19 cellular contexts compared by ENCODE assay signal in the genomic region with DNA sequence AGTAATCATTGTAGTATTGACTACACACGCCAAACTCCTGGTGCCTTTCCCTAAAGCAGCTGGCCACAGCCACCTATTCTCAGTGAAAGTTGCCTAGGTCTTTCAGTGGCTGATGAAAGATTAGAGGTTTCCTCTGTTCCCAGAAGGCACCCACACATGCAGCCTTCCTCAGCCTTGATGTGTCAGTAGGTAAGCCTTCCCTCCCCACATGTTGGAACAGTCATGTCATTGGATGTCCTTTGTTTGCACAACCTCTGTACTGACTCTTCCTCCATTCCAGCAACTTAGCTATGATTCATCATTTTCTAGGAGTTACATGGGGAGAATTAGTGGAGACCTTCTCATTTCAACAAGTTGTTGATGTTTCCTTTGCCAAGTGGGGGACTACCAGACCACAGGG.
A peak's percentile ranks its signal among the peaks of the same experiment; 100 is the strongest.
DNase-seq lines count a peak whose midpoint lies in the region; ATAC-seq, FAIRE-seq and TF ChIP-seq lines count a peak whose summit lies in the region.
"Had no signal": no experiment of that assay in that cellular context is flagged by ENCODE, and none has a peak within 500 bp of the region (broad histone marks: within the 10 kb centered on the region; RNA-seq: fewer than 3 reads in every experiment).

No MANE protein-coding gene starts in this region.

- no peak for TF ChIP-seq POLR2A in H54 (IDR thresholded peaks at IDR 0.05; ENCODE audit: low read depth, low read length)

- TF ChIP-seq CTCF in PC-3 (conservative IDR thresholded peaks at IDR 0.05; ENCODE audit: low read depth, low read length) (no peak), choroid plexus epithelial cell (conservative IDR thresholded peaks at IDR 0.05; ENCODE audit: low read depth, low read length) (no peak)

- peak; percentile 81 for ATAC-seq in PC-3
- ATAC-seq: effector memory CD8-positive, alpha-beta T cell; left colon had no signal

- FAIRE-seq in H54 (lab: Jason Lieb, UNC): peak; percentile 48
- FAIRE-seq: D721Med, G401.6 had no signal

- no peak overlapping the region for H3K27ac ChIP-seq in PC-3 (ENCODE audit: low read length)
- H3K27ac ChIP-seq: prostate gland had no signal

- DNase-seq in H54 (ENCODE audit: insufficient read length, low spot score): peak; percentile 3
- peak; percentile 55 for DNase-seq in PC-3
- DNase-seq in choroid plexus epithelial cell (ENCODE audit: low read depth): peak; percentile 60
- peak; percentile 61 for DNase-seq in renal cortical epithelial cell (ENCODE audit: low read depth)
- no peak for DNase-seq in NCI-H1417 (lab: John Stamatoyannopoulos, UW)
- no peak for DNase-seq in NCI-H1092 (lab: John Stamatoyannopoulos, UW)
- DNase-seq in NCI-H510A treated with DMSO at 0.1 percent for 48 hours (lab: John Stamatoyannopoulos, UW): no peak
- DNase-seq: activated T-cell treated with anti-CD3 and anti-CD28 coated beads, Interleukin-2, amount 50 U/mL, for 72 hours; BE2C; effector memory CD8-positive, alpha-beta T cell; foreskin melanocyte; Karpas-422; left colon; NCI-H1694; NCI-H2227 treated with DMSO at 0.1 percent for 48 hours; SHP77 had no signal

- H3F3A ChIP-seq in PC-3 (ENCODE audit: low read length, unreplicated experiment): no peaks in the 10 kb centered on the region

- intact Hi-C loops in PC-3 (cut with micrococcal nuclease): no loop called here

- H3K4me2 ChIP-seq in PC-3 (ENCODE audit: low read length): peak overlapping the region; percentile 21; the same call in 1 of the 2 replicates

- H3K4me1 ChIP-seq in PC-3 (ENCODE audit: insufficient read depth, low read length): 0 out of 2 replicates have a peak, but pooled peaks cover 11% of the 10 kb centered on the region
- H3K4me1 ChIP-seq: BE2C, prostate gland had no signal

- no TSS peak for BruUV-seq in PC-3 (replicated peaks; lab: Mats Ljungman, UMichigan)

- POLR2A ChIA-PET in PC-3 (lab: Charles Lee; ENCODE audit: unreplicated experiment): no interaction called here

- peak overlapping the region; percentile 46 for H2AFZ ChIP-seq in PC-3 (ENCODE audit: low read length)

- H3K36me3 ChIP-seq in PC-3 (ENCODE audit: low read depth, low read length): no peaks in the 10 kb centered on the region
- H3K36me3 ChIP-seq: BE2C, prostate gland had no signal

- no peaks in the 10 kb centered on the region for H3K9me3 ChIP-seq in PC-3 (ENCODE audit: low read length)
- H3K9me3 ChIP-seq: BE2C, prostate gland had no signal

- H4K20me1 ChIP-seq in PC-3 (ENCODE audit: low read length): no peaks in the 10 kb centered on the region

- CTCF ChIA-PET in PC-3 (lab: Charles Lee): no interaction called here

- H3K4me3 ChIP-seq in PC-3 (ENCODE audit: low read length): no peak overlapping the region
- no peak overlapping the region for H3K4me3 ChIP-seq in choroid plexus epithelial cell (ENCODE audit: low read depth, low read length)
- H3K4me3 ChIP-seq: prostate gland had no signal

- no peaks in the 10 kb centered on the region for H3K9me2 ChIP-seq in PC-3 (replicated peaks; ENCODE audit: low read length)

- no peaks in the 10 kb centered on the region for H3K79me2 ChIP-seq in PC-3 (ENCODE audit: low read length)

- H3K9ac ChIP-seq in PC-3 (ENCODE audit: low read length): no peak overlapping the region

- no peaks in the 10 kb centered on the region for H3K27me3 ChIP-seq in PC-3 (ENCODE audit: low read length)
- H3K27me3 ChIP-seq: BE2C had no signal

Comparison
In these comparisons a context has a peak if more than half of its experiments do, and no peak if none do; other contexts are left out.
1. DNase-seq: peak in H54 (single experiment), PC-3 (single experiment), choroid plexus epithelial cell (single experiment) and renal cortical epithelial cell (single experiment); none in NCI-H1417 (0 of 3), NCI-H1092 (single experiment) and NCI-H510A treated with DMSO at 0.1 percent for 48 hours (single experiment).